8 cellular contexts compared by ENCODE assay signal in the genomic region with DNA sequence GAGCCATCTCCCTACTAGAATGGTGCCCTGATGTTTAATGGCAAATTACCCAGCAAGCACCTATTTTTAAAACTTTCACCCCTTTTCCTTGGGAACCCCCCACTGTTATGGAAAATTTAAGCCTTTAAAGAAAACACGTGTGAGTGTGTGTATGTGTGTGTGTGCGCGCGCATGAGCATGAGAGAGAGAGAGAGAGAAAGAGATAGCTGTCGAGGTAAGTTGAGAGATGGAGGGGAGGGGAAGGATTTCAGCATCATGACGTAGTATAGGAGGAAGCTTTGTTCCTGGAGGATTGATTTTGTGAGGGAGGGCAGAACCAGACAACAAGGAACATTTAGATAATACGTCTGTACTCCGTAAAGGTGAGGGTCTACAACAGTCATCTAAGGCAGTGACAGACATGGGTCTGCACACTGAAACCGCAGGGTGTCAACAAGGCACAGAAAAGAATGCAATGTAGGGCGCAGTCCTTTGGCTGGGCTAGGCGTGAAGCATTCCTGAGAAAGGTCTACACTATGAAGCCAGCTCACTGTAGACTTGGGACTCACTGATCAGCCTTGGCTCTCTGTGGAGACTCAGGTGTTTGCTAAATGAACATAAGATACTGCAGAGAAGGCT.
DNase-seq lines count a peak whose midpoint lies in the region; ATAC-seq and TF ChIP-seq lines count a peak whose summit lies in the region.

No MANE protein-coding gene starts in this region.

- 16 to 18% methylated on average over 11 of the region's 11 CpGs for WGBS in body of pancreas, 2 donors
- 48 to 55% methylated on average over 5 to 11 of the region's 11 CpGs for WGBS in transverse colon (ENCODE audit: low coverage in 1 of 2), 2 donors

- CTCF ChIA-PET in RWPE1 (lab: Yijun Ruan, JAX) = no interaction called here

- DNase-seq in Right ventricle myocardium inferior (ENCODE audit: missing footprints) (no peak), Right ventricle myocardium superior (no peak), body of pancreas (peak in 1 of 4 donors; percentile 42), left lung (no peak), transverse colon (no peak), RWPE1 (ENCODE audit: low spot score) (no peak), GM19240 (ENCODE audit: insufficient read length, low spot score) (no peak)

- POLR2A ChIA-PET in RWPE1 (lab: Yijun Ruan, JAX; ENCODE audit: low non-redundant PET) = no interaction called here

- no peaks in the 10 kb centered on the region for H3K27me3 ChIP-seq in body of pancreas
- H3K27me3 ChIP-seq in left lung = no peaks in the 10 kb centered on the region
- no peaks in the 10 kb centered on the region for H3K27me3 ChIP-seq in transverse colon

- no peaks in the 10 kb centered on the region for H3K9me3 ChIP-seq in body of pancreas
- H3K9me3 ChIP-seq in left lung = no peaks in the 10 kb centered on the region
- no peaks in the 10 kb centered on the region for H3K9me3 ChIP-seq in transverse colon

- ATAC-seq in Right ventricle myocardium inferior = peak; percentile 17
- ATAC-seq in Right ventricle myocardium superior (ENCODE audit: poor library complexity) = no peak
- ATAC-seq in body of pancreas = peak; percentile 19
- peak; percentile 34 for ATAC-seq in left lung
- no peak for ATAC-seq in GM18907 (IDR thresholded peaks at IDR 0.05; ENCODE audit: unreplicated experiment)

- H3K4me3 ChIP-seq in body of pancreas = peak overlapping the region in 1 of 2 donors; percentile 11
- peak overlapping the region; percentile 46 to 50 for H3K4me3 ChIP-seq in left lung
- peak overlapping the region in 3 of 4 donors; percentile 41 to 57 (median 42) for H3K4me3 ChIP-seq in transverse colon

- in situ Hi-C loops in transverse colon (cut with MboI; ENCODE audit: low pct_ligation_motif_present in 1 of 4, low pct_unique_long_range_greater_than_20kb in 1 of 4, low sequenced_read_pairs in 3 of 4) = loop anchor here in 1 of 4 donors (10.0 kb wide), 1 partner anchor 602 kb away; a partner anchor contains a TSS

- H3K27ac ChIP-seq in body of pancreas (peak overlapping the region; percentile 26 to 87 (median 62)), left lung (peak overlapping the region; percentile 49 to 78), transverse colon (peak overlapping the region in 3 of 4 donors; percentile 73 to 78 (median 75)), RWPE1 (no peak overlapping the region)

- TF ChIP-seq POLR2A in body of pancreas (IDR thresholded peaks at IDR 0.05) (no peak), transverse colon (IDR thresholded peaks at IDR 0.05) (no peak)

- peaks cover 21% of the 10 kb centered on the region for H3K4me1 ChIP-seq in body of pancreas
- H3K4me1 ChIP-seq in left lung = peaks cover 7 to 11% of the 10 kb centered on the region in 2 donors
- H3K4me1 ChIP-seq in transverse colon = peaks cover 0 to 16% (median 10%) of the 10 kb centered on the region in 4 donors

- no peak for TF ChIP-seq EP300 in transverse colon (IDR thresholded peaks at IDR 0.05; ENCODE audit: low read depth)

- intact Hi-C loops in Right ventricle myocardium inferior (cut with DNase I) = loop anchor here (5.0 kb wide), 1 partner anchor 106 kb away; no protein-coding TSS in a partner anchor
- intact Hi-C loops in Right ventricle myocardium superior (cut with DNase I) = loop anchor here (5.0 kb wide), 1 partner anchor 254 kb away; no protein-coding TSS in a partner anchor
- intact Hi-C loops in body of pancreas (cut with DNase I) = no loop called here
- intact Hi-C loops in left lung (cut with DNase I) = no loop called here
- intact Hi-C loops in transverse colon (cut with DNase I; ENCODE audit: low total_unique reads) = no loop called here

- H3K36me3 ChIP-seq in body of pancreas (replicated peaks in 1 of 2; ENCODE audit: insufficient read depth in 1 of 2, low read depth in 2 of 2) (no peaks in the 10 kb centered on the region), left lung (no peaks in the 10 kb centered on the region), transverse colon (no peaks in the 10 kb centered on the region)

- no peak for TF ChIP-seq CTCF in body of pancreas (IDR thresholded peaks at IDR 0.05)
- no peak for TF ChIP-seq CTCF in left lung (IDR thresholded peaks at IDR 0.05)
- TF ChIP-seq CTCF in transverse colon (IDR thresholded peaks at IDR 0.05) = no peak
- TF ChIP-seq CTCF in RWPE1 (conservative IDR thresholded peaks at IDR 0.05; ENCODE audit: low read depth) = no peak

Comparison
In these comparisons a context has a peak if more than half of its experiments do, and no peak if none do; other contexts are left out.
1. ATAC-seq: peak in Right ventricle myocardium inferior (single experiment), body of pancreas (single experiment) and left lung (single experiment); none in Right ventricle myocardium superior (single experiment) and GM18907 (single experiment).
2. intact Hi-C loops: an anchor here in Right ventricle myocardium inferior (5.0 kb wide) and Right ventricle myocardium superior (5.0 kb wide); none called in body of pancreas, left lung and transverse colon.